ENCODE assay signal across 1 cellular context in genomic region chr11:120455487-120455886, GRCh38.
TF ChIP-seq lines count a peak whose summit lies in the region.

No MANE protein-coding gene starts in this region.

TF ChIP-seq in HepG2, 621 proteins besides CTCF, POLR2A, EP300 and RAD21 (continued from another document):
- TF ChIP-seq ZBTB46 (CRISPR knock-in tag; IDR thresholded peaks at IDR 0.05; ENCODE audit: borderline replicate concordance) (no peak), FOSL1 (CRISPR knock-in tag; IDR thresholded peaks at IDR 0.05; ENCODE audit: borderline replicate concordance) (no peak), ZNF879 (CRISPR knock-in tag; IDR thresholded peaks at IDR 0.05) (no peak), ZNF33A (CRISPR knock-in tag; IDR thresholded peaks at IDR 0.05; ENCODE audit: borderline replicate concordance) (no peak), THAP8 (CRISPR knock-in tag; IDR thresholded peaks at IDR 0.05; ENCODE audit: borderline replicate concordance) (no peak)
